14 cellular contexts compared by ENCODE assay signal in genomic region chr14:77045570-77045890, GRCh38. TPM values are rescaled to one million over a fixed set of nuclear protein-coding genes. Genes with fewer than 3 reads are reported as not detected.
DNase-seq lines count a peak whose midpoint lies in the region; ATAC-seq, FAIRE-seq and TF ChIP-seq lines count a peak whose summit lies in the region.
"Had no signal": no experiment of that assay in that cellular context is flagged by ENCODE, and none has a peak within 500 bp of the region (broad histone marks: within the 10 kb centered on the region; RNA-seq: fewer than 3 reads in every experiment).

No MANE protein-coding gene starts in this region.

- no peak overlapping the region for H3K4me3 ChIP-seq in K562
- no peak overlapping the region for H3K4me3 ChIP-seq in hepatocyte
- no peak overlapping the region for H3K4me3 ChIP-seq in sigmoid colon
- H3K4me3 ChIP-seq in WERI-Rb-1 (ENCODE audit: low read depth, low read length): no peak overlapping the region

- H3K36me3 ChIP-seq in K562 (ENCODE audit: control insufficient read depth, insufficient read depth, low read length) (no peaks in the 10 kb centered on the region), hepatocyte (replicated peaks; ENCODE audit: insufficient read depth, low read depth) (no peaks in the 10 kb centered on the region), sigmoid colon (no peaks in the 10 kb centered on the region), WERI-Rb-1 (no peaks in the 10 kb centered on the region)

- ATAC-seq in K562: no peak
- no peak for ATAC-seq in activated CD4-positive, CD25-positive, alpha-beta regulatory T cell treated with anti-CD3 and anti-CD28 coated beads, Interleukin-2, amount 50 U/mL, for 24 hours
- ATAC-seq in HG03469 (IDR thresholded peaks at IDR 0.05; ENCODE audit: unreplicated experiment): no peak

- no peaks in the 10 kb centered on the region for H3K27me3 ChIP-seq in K562 (ENCODE audit: control insufficient read depth in 2 of 2, insufficient read depth in 2 of 2, low read length in 2 of 2)
- no peaks in the 10 kb centered on the region for H3K27me3 ChIP-seq in hepatocyte
- no peaks in the 10 kb centered on the region for H3K27me3 ChIP-seq in sigmoid colon
- H3K27me3 ChIP-seq in WERI-Rb-1 (ENCODE audit: insufficient read depth, low read depth, severe bottlenecking): no peaks in the 10 kb centered on the region

- BruUV-seq in Calu3 (replicated peaks; lab: Mats Ljungman, UMichigan): no TSS peak
- BruUV-seq in K562 (replicated peaks; lab: Mats Ljungman, UMichigan): no TSS peak

- H3K9me3 ChIP-seq in K562 (replicated peaks; ENCODE audit: control insufficient read depth, insufficient read depth, low read depth, low read length) (no peaks in the 10 kb centered on the region), hepatocyte (ENCODE audit: low read depth) (no peaks in the 10 kb centered on the region), sigmoid colon (no peaks in the 10 kb centered on the region), WERI-Rb-1 (ENCODE audit: severe bottlenecking) (no peaks in the 10 kb centered on the region)

- H3K79me2 ChIP-seq in K562 (ENCODE audit: control insufficient read depth, insufficient read depth, low read length) (no peaks in the 10 kb centered on the region), hepatocyte (no peaks in the 10 kb centered on the region)

- H3K4me1 ChIP-seq in K562 (replicated peaks in 1 of 2; ENCODE audit: control insufficient read depth in 2 of 2, insufficient read depth in 2 of 2, low read length in 2 of 2) (peaks cover 47 to 63% of the 10 kb centered on the region in 2 experiments), hepatocyte (ENCODE audit: insufficient read depth) (peaks cover 53% of the 10 kb centered on the region), sigmoid colon (peaks cover 0 to 68% (median 66%) of the 10 kb centered on the region in 4 donors)

- in situ Hi-C loops in K562 (cut with MboI): no loop called here

- POLR2A ChIA-PET in K562 (lab: Yijun Ruan, JAX): interaction anchor here (0.6 to 2.2 kb wide), 6 partner anchors 13 to 1669 kb away, joined by 3 to 6 read pairs (median 4); no protein-coding TSS in a partner anchor

- DNase-seq in Calu3 (peak; percentile 54), K562 (ENCODE audit: extremely low read depth in 1 of 4, low spot score in 3 of 4) (no peak), hepatocyte (ENCODE audit: low spot score) (no peak), sigmoid colon (no peak), NCI-H1417 (lab: John Stamatoyannopoulos, UW) (no peak), WERI-Rb-1 (no peak)
- DNase-seq: activated CD4-positive, CD25-positive, alpha-beta regulatory T cell; C1 segment of cervical spinal cord; RPMI8226 had no signal

- no peak for TF ChIP-seq EP300 in K562 (IDR thresholded peaks at IDR 0.05; ENCODE audit: low read length)
- no peak for TF ChIP-seq EP300 in sigmoid colon (IDR thresholded peaks at IDR 0.05)

- no peaks in the 10 kb centered on the region for H3K27me3 Mint-ChIP-seq in Calu3 (ENCODE audit: unreplicated experiment)
- H3K27me3 Mint-ChIP-seq: activated naive CD8-positive, alpha-beta T cell had no signal

- H3K9me1 ChIP-seq in K562 (ENCODE audit: control insufficient read depth, insufficient read depth, low read length): no peaks in the 10 kb centered on the region

- intact Hi-C loops in Calu3 (cut with micrococcal nuclease; ENCODE audit: unreplicated experiment) (no loop called here), K562 (cut with micrococcal nuclease) (no loop called here), sigmoid colon (cut with DNase I) (no loop called here)

- CTCF ChIA-PET in Calu3 (lab: Charles Lee): interaction anchor here (0.7 to 1.1 kb wide), 2 partner anchors 25 to 126 kb away, joined by 3 to 5 read pairs; no protein-coding TSS in a partner anchor
- CTCF ChIA-PET in K562 (lab: Yijun Ruan, JAX; ENCODE audit: low intra/inter-chr PET ratio): no interaction called here

- no peaks in the 10 kb centered on the region for H3K9me2 ChIP-seq in hepatocyte (replicated peaks; ENCODE audit: insufficient read depth)

- H3K4me2 ChIP-seq in K562 (ENCODE audit: insufficient read depth, low read length) (peak overlapping the region; percentile 1; the same call in 1 of the 2 replicates), hepatocyte (peak overlapping the region; percentile 26)

- peak overlapping the region; percentile 18 for H3K27ac Mint-ChIP-seq in Calu3 (ENCODE audit: unreplicated experiment)
- H3K27ac Mint-ChIP-seq: activated naive CD8-positive, alpha-beta T cell had no signal

- H4K20me1 ChIP-seq in K562 (replicated peaks; ENCODE audit: control insufficient read depth, insufficient read depth, low read length) (no peaks in the 10 kb centered on the region), hepatocyte (ENCODE audit: insufficient read depth, poor library complexity, severe bottlenecking) (no peaks in the 10 kb centered on the region)

- H3K9me3 Mint-ChIP-seq in Calu3 (ENCODE audit: low read depth, unreplicated experiment): peaks cover 2% of the 10 kb centered on the region

- H2AFZ ChIP-seq in K562 (ENCODE audit: low read depth, low read length): peak overlapping the region; percentile 93
- no peak overlapping the region for H2AFZ ChIP-seq in hepatocyte

- H3K27ac ChIP-seq in K562 (ENCODE audit: extremely low read depth, low read depth, low read length) (no peak overlapping the region), hepatocyte (peak overlapping the region; percentile 96), sigmoid colon (peak overlapping the region; percentile 96 to 100 (median 98)), WERI-Rb-1 (no peak overlapping the region)

- peaks cover 58% of the 10 kb centered on the region for H3K4me1 Mint-ChIP-seq in Calu3 (ENCODE audit: low read depth, unreplicated experiment)

- peaks cover 14% of the 10 kb centered on the region for H3K36me3 Mint-ChIP-seq in Calu3 (ENCODE audit: insufficient read depth, unreplicated experiment)
- H3K36me3 Mint-ChIP-seq: activated naive CD8-positive, alpha-beta T cell had no signal

- peak overlapping the region in 1 of 2 experiments; percentile 20; a peak in 1 of 4 replicates for H3K9ac ChIP-seq in K562 (ENCODE audit: insufficient read depth in 1 of 2, low read depth in 2 of 2, low read length in 2 of 2)

- H3K4me3 Mint-ChIP-seq in Calu3 (ENCODE audit: low read depth, unreplicated experiment): no peak overlapping the region
- H3K4me3 Mint-ChIP-seq: activated naive CD8-positive, alpha-beta T cell had no signal

- FAIRE-seq in K562 (lab: Jason Lieb, UNC): no peak
- FAIRE-seq: endothelial cell of umbilical vein, GM19239 had no signal

- TF ChIP-seq POLR2A in K562 (conservative IDR thresholded peaks at IDR 0.05) (no peak), sigmoid colon (IDR thresholded peaks at IDR 0.05) (no peak)

- TF ChIP-seq CTCF in Calu3 (IDR thresholded peaks at IDR 0.05; ENCODE audit: unreplicated experiment): no peak
- no peak for TF ChIP-seq CTCF in K562 (IDR thresholded peaks at IDR 0.05 in 2 of 3, conservative IDR thresholded peaks at IDR 0.05 in 1 of 3; ENCODE audit: insufficient read depth in 2 of 3, low read depth in 1 of 3, low read length in 3 of 3)
- no peak for TF ChIP-seq CTCF in hepatocyte (IDR thresholded peaks at IDR 0.05; ENCODE audit: poor library complexity)
- no peak for TF ChIP-seq CTCF in sigmoid colon (IDR thresholded peaks at IDR 0.05)
- TF ChIP-seq CTCF in WERI-Rb-1 (IDR thresholded peaks at IDR 0.05; ENCODE audit: low read depth, low read length): no peak

- no peak for TF ChIP-seq RAD21 in K562 (CRISPR knock-in tag; conservative IDR thresholded peaks at IDR 0.05 in 1 of 2, IDR thresholded peaks at IDR 0.05 in 1 of 2)

- WGBS in K562 (ENCODE audit: insufficient coverage, low coverage, missing lambda C conversion rate): 48% methylated on average over 3 of the region's 3 CpGs
- 72% methylated on average over 3 of the region's 3 CpGs for WGBS in hepatocyte (ENCODE audit: low lambda C conversion rate, missing lambda C conversion rate)
- 12 to 56% methylated on average over 3 of the region's 3 CpGs for WGBS in sigmoid colon, 2 donors

RNA-seq across cellular contexts. Expression of gene IRF2BPL, which starts 17.0 kb away (rescaled TPM):
- total RNA-seq in Calu3 (2022) (30.1 and 33.1 TPM in 2 replicates), K562 (2014; rRNA removed) (14.4 and 18.2 TPM in 2 replicates), K562 (2014; rRNA removed; fragmentation: Illumina TruSeq; extraction: Trizol) (2.4 and 2.5 TPM in 2 replicates), K562 (2015; rRNA removed; fragmentation: Illumina TruSeq; extraction: Trizol) (4.2 and 5.1 TPM in 2 replicates), K562 (2021) (21.6 and 22.1 TPM in 2 replicates), hepatocyte (26.8 and 34.5 TPM in 2 replicates), sigmoid colon (10 to 100 TPM; 34.7 to 63.1 (median 57.9) TPM)
- 1.8 and 3.8 TPM in 2 replicates for total RNA-seq in K562 (2011; cell fraction: chromatin; rRNA removed; ENCODE audit: low replicate concordance)
- 5.5 and 6.5 TPM in 2 replicates for total RNA-seq in K562 (2011; cell fraction: nucleolus; rRNA removed)
- total RNA-seq in K562 (2011; cell fraction: nucleoplasm; rRNA removed): 2.5 and 3.7 TPM in 2 replicates
- polyA plus RNA-seq in K562 (2011; rRNA removed) (1.3 and 2.8 TPM in 2 replicates), K562 (2014; fragmentation: Illumina TruSeq; extraction: Trizol) (2.5 and 3.6 TPM in 2 replicates), K562 (2014; fragmentation: Nextera tagmentation; extraction: Ambion mirVana) (under 1 TPM; 0.52 to 0.75 TPM), K562 (2014; rRNA removed) (6.5 and 6.9 TPM in 2 replicates), hepatocyte (38.9 and 52.1 TPM in 2 replicates), sigmoid colon (10 to 100 TPM in 1 of 3 donors, 1 to 10 TPM in 2; 3.0 to 13.8 (median 6.6) TPM)
- 1.7 and 4.5 TPM in 2 replicates for polyA plus RNA-seq in K562 (2011; cell fraction: cytosol; rRNA removed)
- 3.2 and 4.7 TPM in 2 replicates for polyA plus RNA-seq in K562 (2011; cell fraction: nucleus; rRNA removed)
- 16.8 and 19.2 TPM in 2 replicates for polyA plus RNA-seq in K562 (2012)
- 2.2 TPM in 2 replicates for polyA minus RNA-seq in K562 (2011; rRNA and poly(A)+ RNA removed)
- 6.6 and 10.5 TPM in 2 replicates for polyA minus RNA-seq in K562 (2011; cell fraction: cytosol; rRNA and poly(A)+ RNA removed)
- 3.1 and 5.6 TPM in 2 replicates for polyA minus RNA-seq in K562 (2011; cell fraction: nucleus; rRNA and poly(A)+ RNA removed)

RNA-seq across cellular contexts. Expression of gene CIPC, which starts 52.5 kb away (rescaled TPM):
- total RNA-seq in Calu3 (2022) (16.5 and 18.9 TPM in 2 replicates), K562 (2014; rRNA removed) (8.5 and 11.1 TPM in 2 replicates), K562 (2014; rRNA removed; fragmentation: Illumina TruSeq; extraction: Trizol) (11.5 and 12.1 TPM in 2 replicates), K562 (2015; rRNA removed; fragmentation: Illumina TruSeq; extraction: Trizol) (11.1 and 11.9 TPM in 2 replicates), K562 (2021) (10.7 and 14.4 TPM in 2 replicates), hepatocyte (25.6 and 29.6 TPM in 2 replicates), sigmoid colon (10 to 100 TPM; 59.7 to 96.1 (median 77.7) TPM)
- 10.6 and 18.5 TPM in 2 replicates for total RNA-seq in K562 (2011; cell fraction: chromatin; rRNA removed; ENCODE audit: low replicate concordance)
- 9.2 and 11.6 TPM in 2 replicates for total RNA-seq in K562 (2011; cell fraction: nucleolus; rRNA removed)
- total RNA-seq in K562 (2011; cell fraction: nucleoplasm; rRNA removed): 15.0 and 19.5 TPM in 2 replicates
- polyA plus RNA-seq in K562 (2011; rRNA removed) (15.3 and 16.9 TPM in 2 replicates), K562 (2014; fragmentation: Illumina TruSeq; extraction: Trizol) (9.6 and 11.4 TPM in 2 replicates), K562 (2014; fragmentation: Nextera tagmentation; extraction: Ambion mirVana) (1 to 10 TPM; 5.0 to 6.5 TPM), K562 (2014; rRNA removed) (9.0 and 10.8 TPM in 2 replicates), hepatocyte (9.6 and 10.5 TPM in 2 replicates), sigmoid colon (10 to 100 TPM; 14.8 to 21.0 (median 18.0) TPM)
- 9.1 and 10.5 TPM in 2 replicates for polyA plus RNA-seq in K562 (2011; cell fraction: cytosol; rRNA removed)
- 14.3 and 15.5 TPM in 2 replicates for polyA plus RNA-seq in K562 (2011; cell fraction: nucleus; rRNA removed)
- polyA plus RNA-seq in K562 (2012): 5.6 and 8.3 TPM in 2 replicates
- polyA minus RNA-seq in K562 (2011; rRNA and poly(A)+ RNA removed): 13.3 and 14.9 TPM in 2 replicates
- 5.8 and 11.6 TPM in 2 replicates for polyA minus RNA-seq in K562 (2011; cell fraction: cytosol; rRNA and poly(A)+ RNA removed)
- polyA minus RNA-seq in K562 (2011; cell fraction: nucleus; rRNA and poly(A)+ RNA removed): 7.7 and 8.3 TPM in 2 replicates

Comparison
In these comparisons a context has a peak if more than half of its experiments do, and no peak if none do; other contexts are left out.
1. H3K27ac ChIP-seq: peak in hepatocyte (single experiment) and sigmoid colon (4 of 4); none in K562 (single experiment) and WERI-Rb-1 (single experiment).